Comparison of ENCODE assay signal across 1 cellular context in the genomic region with DNA sequence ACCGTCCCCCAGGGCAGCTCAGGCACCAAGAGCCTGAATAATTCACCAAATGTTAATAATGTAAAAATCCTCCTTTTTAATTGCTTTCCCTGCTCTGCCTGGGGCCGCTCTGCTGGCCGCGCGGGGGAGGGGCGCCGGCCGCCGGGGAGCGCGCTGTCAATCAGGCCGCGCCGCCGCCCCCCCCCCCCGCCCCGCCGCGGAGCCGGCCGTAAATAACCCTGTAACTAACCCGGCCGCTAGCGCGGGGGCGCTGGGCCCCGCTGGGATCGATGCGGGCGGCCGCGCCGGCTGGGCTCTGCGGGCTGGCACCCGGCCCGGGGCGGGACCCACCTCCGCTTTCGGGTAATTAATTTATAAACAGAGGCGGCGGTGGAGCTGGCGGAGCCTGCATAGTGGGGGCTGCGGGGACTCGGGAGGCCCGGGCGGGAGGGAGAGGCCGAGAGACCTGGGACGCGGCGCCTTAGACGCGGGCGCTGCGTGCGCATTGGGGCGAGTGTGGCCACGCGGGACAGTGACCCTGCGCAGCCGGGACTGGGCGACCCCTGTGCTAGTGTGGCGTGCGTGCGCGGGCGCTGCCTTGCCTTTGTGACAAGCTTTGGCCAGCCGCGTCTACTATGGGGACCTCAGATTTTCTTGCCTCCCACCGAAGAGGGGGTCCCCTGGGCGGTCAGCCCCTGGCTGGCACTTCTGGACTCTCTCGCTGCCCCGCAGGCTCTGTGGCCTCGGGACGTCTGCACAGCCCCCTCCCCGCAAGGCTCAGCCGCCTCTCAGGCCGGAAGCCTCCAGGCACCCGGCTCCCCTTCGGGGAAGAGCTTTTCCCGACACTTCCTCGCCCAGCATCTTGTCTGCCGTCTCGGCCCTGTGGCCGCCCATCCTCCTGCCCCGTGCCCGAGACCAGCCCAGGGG.
TF ChIP-seq lines count a peak whose summit lies in the region.

No MANE protein-coding gene starts in this region.

TF ChIP-seq in HEK293, 187 proteins besides CTCF, POLR2A, EP300 and RAD21 (continued from another document and continues in another):
- TF ChIP-seq, protein P1, sequence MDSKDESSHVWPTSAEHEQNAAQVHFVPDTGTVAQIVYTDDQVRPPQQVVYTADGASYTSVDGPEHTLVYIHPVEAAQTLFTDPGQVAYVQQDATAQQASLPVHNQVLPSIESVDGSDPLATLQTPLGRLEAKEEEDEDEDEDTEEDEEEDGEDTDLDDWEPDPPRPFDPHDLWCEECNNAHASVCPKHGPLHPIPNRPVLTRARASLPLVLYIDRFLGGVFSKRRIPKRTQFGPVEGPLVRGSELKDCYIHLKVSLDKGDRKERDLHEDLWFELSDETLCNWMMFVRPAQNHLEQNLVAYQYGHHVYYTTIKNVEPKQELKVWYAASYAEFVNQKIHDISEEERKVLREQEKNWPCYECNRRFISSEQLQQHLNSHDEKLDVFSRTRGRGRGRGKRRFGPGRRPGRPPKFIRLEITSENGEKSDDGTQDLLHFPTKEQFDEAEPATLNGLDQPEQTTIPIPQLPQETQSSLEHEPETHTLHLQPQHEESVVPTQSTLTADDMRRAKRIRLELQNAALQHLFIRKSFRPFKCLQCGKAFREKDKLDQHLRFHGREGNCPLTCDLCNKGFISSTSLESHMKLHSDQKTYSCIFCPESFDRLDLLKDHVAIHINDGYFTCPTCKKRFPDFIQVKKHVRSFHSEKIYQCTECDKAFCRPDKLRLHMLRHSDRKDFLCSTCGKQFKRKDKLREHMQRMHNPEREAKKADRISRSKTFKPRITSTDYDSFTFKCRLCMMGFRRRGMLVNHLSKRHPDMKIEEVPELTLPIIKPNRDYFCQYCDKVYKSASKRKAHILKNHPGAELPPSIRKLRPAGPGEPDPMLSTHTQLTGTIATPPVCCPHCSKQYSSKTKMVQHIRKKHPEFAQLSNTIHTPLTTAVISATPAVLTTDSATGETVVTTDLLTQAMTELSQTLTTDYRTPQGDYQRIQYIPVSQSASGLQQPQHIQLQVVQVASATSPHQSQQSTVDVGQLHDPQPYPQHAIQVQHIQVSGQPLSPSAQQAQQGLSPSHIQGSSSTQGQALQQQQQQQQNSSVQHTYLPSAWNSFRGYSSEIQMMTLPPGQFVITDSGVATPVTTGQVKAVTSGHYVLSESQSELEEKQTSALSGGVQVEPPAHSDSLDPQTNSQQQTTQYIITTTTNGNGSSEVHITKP (tag by site-specific recombination; IDR thresholded peaks at IDR 0.05), result peak; percentile 17; the same call in 1 of the 2 replicates
- TF ChIP-seq ZNF580 (tag by site-specific recombination; IDR thresholded peaks at IDR 0.05) (no peak), ZNF19 (tag by site-specific recombination; IDR thresholded peaks at IDR 0.05; ENCODE audit: low read depth) (no peak), ZNF140 (tag by site-specific recombination; IDR thresholded peaks at IDR 0.05) (no peak), KLF7 (tag by site-specific recombination; IDR thresholded peaks at IDR 0.05; ENCODE audit: borderline replicate concordance) (peak; percentile 60; the same call in 1 of the 2 replicates), ZNF555 (tag by site-specific recombination; conservative IDR thresholded peaks at IDR 0.05) (no peak), REPIN1 (tag by site-specific recombination; IDR thresholded peaks at IDR 0.05; ENCODE audit: low read depth) (no peak), ZNF223 (tag by site-specific recombination; IDR thresholded peaks at IDR 0.05) (no peak), KLF16 (tag by site-specific recombination; IDR thresholded peaks at IDR 0.05) (peak; percentile 60; the same call in 1 of the 2 replicates), ZNF658 (tag by site-specific recombination; IDR thresholded peaks at IDR 0.05) (no peak), ZNF621 (tag by site-specific recombination; IDR thresholded peaks at IDR 0.05) (no peak), ZNF777 (tag by site-specific recombination; IDR thresholded peaks at IDR 0.05; ENCODE audit: borderline replicate concordance) (no peak), MYNN (tag by site-specific recombination; IDR thresholded peaks at IDR 0.05; ENCODE audit: borderline replicate concordance) (no peak), ZNF785 (tag by site-specific recombination; IDR thresholded peaks at IDR 0.05) (no peak), GLIS2 (tag by site-specific recombination; IDR thresholded peaks at IDR 0.05) (peak; percentile 28; the same call in 1 of the 2 replicates), GLI4 (tag by site-specific recombination; IDR thresholded peaks at IDR 0.05) (no peak), WT1 (tag by site-specific recombination; IDR thresholded peaks at IDR 0.05) (peak; percentile 57), ZSCAN16 (tag by site-specific recombination; IDR thresholded peaks at IDR 0.05) (no peak), ZFP41 (tag by site-specific recombination; IDR thresholded peaks at IDR 0.05; ENCODE audit: borderline replicate concordance) (no peak), ZNF701 (tag by site-specific recombination; IDR thresholded peaks at IDR 0.05) (no peak), PRDM4 (tag by site-specific recombination; IDR thresholded peaks at IDR 0.05) (peak; percentile 69; the same call in 1 of the 2 replicates), ZNF776 (tag by site-specific recombination; IDR thresholded peaks at IDR 0.05; ENCODE audit: borderline replicate concordance) (no peak), ZNF214 (tag by site-specific recombination; IDR thresholded peaks at IDR 0.05; ENCODE audit: borderline replicate concordance) (no peak), ZNF571 (tag by site-specific recombination; IDR thresholded peaks at IDR 0.05) (no peak), ZNF426 (tag by site-specific recombination; IDR thresholded peaks at IDR 0.05) (no peak), ZNF266 (tag by site-specific recombination; IDR thresholded peaks at IDR 0.05; ENCODE audit: low read depth) (no peak), ZNF114 (tag by site-specific recombination; IDR thresholded peaks at IDR 0.05) (no peak), ZNF768 (tag by site-specific recombination; IDR thresholded peaks at IDR 0.05) (no peak), BCL11B (tag by site-specific recombination; IDR thresholded peaks at IDR 0.05; ENCODE audit: low read depth) (peak; percentile 21; the same call in 1 of the 2 replicates), ZXDB (tag by site-specific recombination; IDR thresholded peaks at IDR 0.05) (peak; percentile 47; the same call in 1 of the 2 replicates), ZNF416 (tag by site-specific recombination; IDR thresholded peaks at IDR 0.05) (no peak), ZNF24 (tag by site-specific recombination; IDR thresholded peaks at IDR 0.05) (0 out of 2 replicates have a peak, but pooled peaks have one; percentile 57), ZNF510 (tag by site-specific recombination; IDR thresholded peaks at IDR 0.05; ENCODE audit: insufficient replicate concordance) (no peak)
- TF ChIP-seq, protein P2, sequence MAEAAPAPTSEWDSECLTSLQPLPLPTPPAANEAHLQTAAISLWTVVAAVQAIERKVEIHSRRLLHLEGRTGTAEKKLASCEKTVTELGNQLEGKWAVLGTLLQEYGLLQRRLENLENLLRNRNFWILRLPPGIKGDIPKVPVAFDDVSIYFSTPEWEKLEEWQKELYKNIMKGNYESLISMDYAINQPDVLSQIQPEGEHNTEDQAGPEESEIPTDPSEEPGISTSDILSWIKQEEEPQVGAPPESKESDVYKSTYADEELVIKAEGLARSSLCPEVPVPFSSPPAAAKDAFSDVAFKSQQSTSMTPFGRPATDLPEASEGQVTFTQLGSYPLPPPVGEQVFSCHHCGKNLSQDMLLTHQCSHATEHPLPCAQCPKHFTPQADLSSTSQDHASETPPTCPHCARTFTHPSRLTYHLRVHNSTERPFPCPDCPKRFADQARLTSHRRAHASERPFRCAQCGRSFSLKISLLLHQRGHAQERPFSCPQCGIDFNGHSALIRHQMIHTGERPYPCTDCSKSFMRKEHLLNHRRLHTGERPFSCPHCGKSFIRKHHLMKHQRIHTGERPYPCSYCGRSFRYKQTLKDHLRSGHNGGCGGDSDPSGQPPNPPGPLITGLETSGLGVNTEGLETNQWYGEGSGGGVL (tag by site-specific recombination; IDR thresholded peaks at IDR 0.05), result peak; percentile 89
- TF ChIP-seq, protein P3, sequence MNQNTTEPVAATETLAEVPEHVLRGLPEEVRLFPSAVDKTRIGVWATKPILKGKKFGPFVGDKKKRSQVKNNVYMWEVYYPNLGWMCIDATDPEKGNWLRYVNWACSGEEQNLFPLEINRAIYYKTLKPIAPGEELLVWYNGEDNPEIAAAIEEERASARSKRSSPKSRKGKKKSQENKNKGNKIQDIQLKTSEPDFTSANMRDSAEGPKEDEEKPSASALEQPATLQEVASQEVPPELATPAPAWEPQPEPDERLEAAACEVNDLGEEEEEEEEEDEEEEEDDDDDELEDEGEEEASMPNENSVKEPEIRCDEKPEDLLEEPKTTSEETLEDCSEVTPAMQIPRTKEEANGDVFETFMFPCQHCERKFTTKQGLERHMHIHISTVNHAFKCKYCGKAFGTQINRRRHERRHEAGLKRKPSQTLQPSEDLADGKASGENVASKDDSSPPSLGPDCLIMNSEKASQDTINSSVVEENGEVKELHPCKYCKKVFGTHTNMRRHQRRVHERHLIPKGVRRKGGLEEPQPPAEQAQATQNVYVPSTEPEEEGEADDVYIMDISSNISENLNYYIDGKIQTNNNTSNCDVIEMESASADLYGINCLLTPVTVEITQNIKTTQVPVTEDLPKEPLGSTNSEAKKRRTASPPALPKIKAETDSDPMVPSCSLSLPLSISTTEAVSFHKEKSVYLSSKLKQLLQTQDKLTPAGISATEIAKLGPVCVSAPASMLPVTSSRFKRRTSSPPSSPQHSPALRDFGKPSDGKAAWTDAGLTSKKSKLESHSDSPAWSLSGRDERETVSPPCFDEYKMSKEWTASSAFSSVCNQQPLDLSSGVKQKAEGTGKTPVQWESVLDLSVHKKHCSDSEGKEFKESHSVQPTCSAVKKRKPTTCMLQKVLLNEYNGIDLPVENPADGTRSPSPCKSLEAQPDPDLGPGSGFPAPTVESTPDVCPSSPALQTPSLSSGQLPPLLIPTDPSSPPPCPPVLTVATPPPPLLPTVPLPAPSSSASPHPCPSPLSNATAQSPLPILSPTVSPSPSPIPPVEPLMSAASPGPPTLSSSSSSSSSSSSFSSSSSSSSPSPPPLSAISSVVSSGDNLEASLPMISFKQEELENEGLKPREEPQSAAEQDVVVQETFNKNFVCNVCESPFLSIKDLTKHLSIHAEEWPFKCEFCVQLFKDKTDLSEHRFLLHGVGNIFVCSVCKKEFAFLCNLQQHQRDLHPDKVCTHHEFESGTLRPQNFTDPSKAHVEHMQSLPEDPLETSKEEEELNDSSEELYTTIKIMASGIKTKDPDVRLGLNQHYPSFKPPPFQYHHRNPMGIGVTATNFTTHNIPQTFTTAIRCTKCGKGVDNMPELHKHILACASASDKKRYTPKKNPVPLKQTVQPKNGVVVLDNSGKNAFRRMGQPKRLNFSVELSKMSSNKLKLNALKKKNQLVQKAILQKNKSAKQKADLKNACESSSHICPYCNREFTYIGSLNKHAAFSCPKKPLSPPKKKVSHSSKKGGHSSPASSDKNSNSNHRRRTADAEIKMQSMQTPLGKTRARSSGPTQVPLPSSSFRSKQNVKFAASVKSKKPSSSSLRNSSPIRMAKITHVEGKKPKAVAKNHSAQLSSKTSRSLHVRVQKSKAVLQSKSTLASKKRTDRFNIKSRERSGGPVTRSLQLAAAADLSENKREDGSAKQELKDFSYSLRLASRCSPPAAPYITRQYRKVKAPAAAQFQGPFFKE (tag by site-specific recombination; IDR thresholded peaks at IDR 0.05; ENCODE audit: borderline replicate concordance), result no peak
- TF ChIP-seq, protein P4, sequence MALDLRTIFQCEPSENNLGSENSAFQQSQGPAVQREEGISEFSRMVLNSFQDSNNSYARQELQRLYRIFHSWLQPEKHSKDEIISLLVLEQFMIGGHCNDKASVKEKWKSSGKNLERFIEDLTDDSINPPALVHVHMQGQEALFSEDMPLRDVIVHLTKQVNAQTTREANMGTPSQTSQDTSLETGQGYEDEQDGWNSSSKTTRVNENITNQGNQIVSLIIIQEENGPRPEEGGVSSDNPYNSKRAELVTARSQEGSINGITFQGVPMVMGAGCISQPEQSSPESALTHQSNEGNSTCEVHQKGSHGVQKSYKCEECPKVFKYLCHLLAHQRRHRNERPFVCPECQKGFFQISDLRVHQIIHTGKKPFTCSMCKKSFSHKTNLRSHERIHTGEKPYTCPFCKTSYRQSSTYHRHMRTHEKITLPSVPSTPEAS (tag by site-specific recombination; IDR thresholded peaks at IDR 0.05), result no peak
- TF ChIP-seq, protein P5, sequence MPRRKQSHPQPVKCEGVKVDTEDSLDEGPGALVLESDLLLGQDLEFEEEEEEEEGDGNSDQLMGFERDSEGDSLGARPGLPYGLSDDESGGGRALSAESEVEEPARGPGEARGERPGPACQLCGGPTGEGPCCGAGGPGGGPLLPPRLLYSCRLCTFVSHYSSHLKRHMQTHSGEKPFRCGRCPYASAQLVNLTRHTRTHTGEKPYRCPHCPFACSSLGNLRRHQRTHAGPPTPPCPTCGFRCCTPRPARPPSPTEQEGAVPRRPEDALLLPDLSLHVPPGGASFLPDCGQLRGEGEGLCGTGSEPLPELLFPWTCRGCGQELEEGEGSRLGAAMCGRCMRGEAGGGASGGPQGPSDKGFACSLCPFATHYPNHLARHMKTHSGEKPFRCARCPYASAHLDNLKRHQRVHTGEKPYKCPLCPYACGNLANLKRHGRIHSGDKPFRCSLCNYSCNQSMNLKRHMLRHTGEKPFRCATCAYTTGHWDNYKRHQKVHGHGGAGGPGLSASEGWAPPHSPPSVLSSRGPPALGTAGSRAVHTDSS (tag by site-specific recombination; IDR thresholded peaks at IDR 0.05), result 0 out of 2 replicates have a peak, but pooled peaks have one; percentile 6
- TF ChIP-seq, protein P6, sequence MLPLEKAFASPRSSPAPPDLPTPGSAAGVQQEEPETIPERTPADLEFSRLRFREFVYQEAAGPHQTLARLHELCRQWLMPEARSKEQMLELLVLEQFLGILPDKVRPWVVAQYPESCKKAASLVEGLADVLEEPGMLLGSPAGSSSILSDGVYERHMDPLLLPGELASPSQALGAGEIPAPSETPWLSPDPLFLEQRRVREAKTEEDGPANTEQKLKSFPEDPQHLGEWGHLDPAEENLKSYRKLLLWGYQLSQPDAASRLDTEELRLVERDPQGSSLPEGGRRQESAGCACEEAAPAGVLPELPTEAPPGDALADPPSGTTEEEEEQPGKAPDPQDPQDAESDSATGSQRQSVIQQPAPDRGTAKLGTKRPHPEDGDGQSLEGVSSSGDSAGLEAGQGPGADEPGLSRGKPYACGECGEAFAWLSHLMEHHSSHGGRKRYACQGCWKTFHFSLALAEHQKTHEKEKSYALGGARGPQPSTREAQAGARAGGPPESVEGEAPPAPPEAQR (tag by site-specific recombination; IDR thresholded peaks at IDR 0.05), result no peak
